In genomic region chr2:32063310-32064020, GRCh38 we compare ENCODE assay signal across 8 cellular contexts. TPM values are rescaled to one million over a fixed set of nuclear protein-coding genes. Genes with fewer than 3 reads are reported as not detected.
DNase-seq lines count a peak whose midpoint lies in the region; ATAC-seq and TF ChIP-seq lines count a peak whose summit lies in the region.

Gene SPAST (plus strand): TSS chr2:32063556. CDS start chr2:32063832, 276 bp downstream.

- H3K27ac Mint-ChIP-seq in CD4-positive, alpha-beta T cell: peak within 1 kb of the TSS; percentile 90

- POLR2A ChIA-PET in CD4-positive, alpha-beta T cell (lab: Charles Lee): interaction anchor here (1.0 to 4.3 kb wide), 16 partner anchors 8 to 1917 kb away, joined by 3 to 65 read pairs (median 6); partner anchors contain the start of genes DPY30, MEMO1, SLC30A6 and TTC27

- peak within 1 kb of the TSS; percentile 97 for H3K4me3 Mint-ChIP-seq in CD4-positive, alpha-beta T cell

- no peaks in the 10 kb centered on the region for H3K27me3 Mint-ChIP-seq in CD4-positive, alpha-beta T cell

- CTCF ChIA-PET in CD4-positive, alpha-beta T cell (lab: Charles Lee): interaction anchor here (1.2 to 2.4 kb wide), 6 partner anchors 8 to 58 kb away, joined by 3 to 24 read pairs (median 5); partner anchors contain the start of gene DPY30

- peak; percentile 91 to 97 (median 95) for DNase-seq in CD4-positive, alpha-beta T cell
- peak; percentile 97 for DNase-seq in NCI-H774 (lab: John Stamatoyannopoulos, UW)
- peak; percentile 94 to 96 for DNase-seq in activated CD4-positive, alpha-beta T cell treated with anti-CD3 and anti-CD28 coated beads, Interleukin-2, amount 50 U/mL, for 4 hours
- peak; percentile 98 for DNase-seq in dermis blood vessel endothelial cell
- DNase-seq in left lung: peak; percentile 98 to 100
- DNase-seq in stimulated activated CD4-positive, alpha-beta T cell treated with anti-CD3 and anti-CD28 coated beads, Interleukin-2, amount 100 ng/mL, for 48 hours: peak; percentile 95 to 97

- peak within 1 kb of the TSS; percentile 66 for H3K27ac ChIP-seq in CD4-positive, alpha-beta T cell (ENCODE audit: low read depth, low read length)
- H3K27ac ChIP-seq in left lung: peak within 1 kb of the TSS; percentile 91 to 96

- H3K4me1 Mint-ChIP-seq in CD4-positive, alpha-beta T cell (ENCODE audit: low read depth): peaks cover 39% of the 10 kb centered on the region

- intact Hi-C loops in CD4-positive, alpha-beta T cell (cut with DNase I, micrococcal nuclease): loop anchor here (1.0 to 10.0 kb wide), 11 partner anchors 24 to 1919 kb away; partner anchors contain the start of genes SLC30A6 (in 2 of the 2), BIRC6 (in 1 of the 2), DPY30 (in 1 of the 2) and EHD3 (in 1 of the 2)
- intact Hi-C loops in left lung (cut with DNase I): no loop called here

- peak; percentile 87 for ATAC-seq in CD4-positive, alpha-beta T cell (ENCODE audit: poor library complexity)
- peak; percentile 96 for ATAC-seq in GM19397 (IDR thresholded peaks at IDR 0.05; ENCODE audit: unreplicated experiment)
- peak; percentile 95 for ATAC-seq in HG03571 (IDR thresholded peaks at IDR 0.05; ENCODE audit: unreplicated experiment)
- ATAC-seq in left lung: peak; percentile 97

- H3K36me3 Mint-ChIP-seq in CD4-positive, alpha-beta T cell (ENCODE audit: low read depth): peaks cover 12% of the 10 kb centered on the region

- no peaks in the 10 kb centered on the region for H3K9me3 ChIP-seq in CD4-positive, alpha-beta T cell (ENCODE audit: control insufficient read depth, low read length)
- H3K9me3 ChIP-seq in left lung: no peaks in the 10 kb centered on the region

- peak within 1 kb of the TSS; percentile 63 to 95 for H3K4me3 ChIP-seq in left lung

- no peaks in the 10 kb centered on the region for H3K9me3 Mint-ChIP-seq in CD4-positive, alpha-beta T cell

- H3K4me1 ChIP-seq in left lung: peaks cover 8 to 33% of the 10 kb centered on the region in 2 donors

- H3K36me3 ChIP-seq in left lung: peaks cover 0 to 10% of the 10 kb centered on the region in 2 donors

- H3K27me3 ChIP-seq in CD4-positive, alpha-beta T cell (ENCODE audit: control insufficient read depth, insufficient read depth, low read length): no peaks in the 10 kb centered on the region
- no peaks in the 10 kb centered on the region for H3K27me3 ChIP-seq in left lung

- peak; percentile 64 for TF ChIP-seq CTCF in CD4-positive, alpha-beta T cell (IDR thresholded peaks at IDR 0.05)
- TF ChIP-seq CTCF in left lung (IDR thresholded peaks at IDR 0.05): peak; percentile 37 to 75

RNA-seq across cellular contexts. Expression of gene SPAST, which starts in this region (rescaled TPM):
- total RNA-seq in CD4-positive, alpha-beta T cell: 1 to 10 TPM; 7.0 to 7.4 TPM
- total RNA-seq in dermis blood vessel endothelial cell: 44.8 and 45.9 TPM in 2 replicates
- 10 to 100 TPM; 16.0 to 16.7 TPM for total RNA-seq in left lung

Comparison
In these comparisons a context has a peak if more than half of its experiments do, and no peak if none do; other contexts are left out.
1. Peak in every context shown above with its lines: DNase-seq, ATAC-seq, H3K4me3 ChIP-seq and H3K27ac ChIP-seq.
2. intact Hi-C loops: an anchor here in CD4-positive, alpha-beta T cell (1.0 to 10.0 kb wide); none called in left lung.